19 cellular contexts compared by ENCODE assay signal in the genomic region with DNA sequence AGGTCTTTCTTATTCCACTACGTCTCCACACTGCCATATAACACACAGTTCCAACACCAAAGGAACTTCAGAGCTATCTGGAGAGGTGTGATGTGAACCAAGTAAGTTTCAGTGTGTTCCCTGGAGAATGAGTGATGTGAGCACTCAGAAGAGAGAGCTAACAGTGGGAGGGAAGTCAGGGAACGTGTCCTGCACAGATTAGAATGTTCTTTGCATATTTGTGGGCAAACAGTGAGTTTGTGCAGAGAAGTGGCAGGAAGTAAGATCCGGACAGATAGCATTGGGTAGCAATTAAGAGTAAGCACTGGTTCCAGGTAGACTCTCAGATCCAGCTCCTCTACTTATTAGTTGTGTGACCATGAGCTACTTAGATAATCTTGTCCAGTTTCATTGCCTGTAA.
"Had no signal": no experiment of that assay in that cellular context is flagged by ENCODE, and none has a peak within 500 bp of the region (broad histone marks: within the 10 kb centered on the region; RNA-seq: fewer than 3 reads in every experiment).

No MANE protein-coding gene starts in this region.

- H3K4me1 ChIP-seq: foreskin keratinocyte, lower lobe of right lung, thyroid gland had no signal

- H3K4me3 Mint-ChIP-seq: activated B cell treated with CpG ODN at 0.5 μM for 24 hours; activated CD4-positive, alpha-beta memory T cell treated with anti-CD3 and anti-CD28 coated beads, Interleukin-2, amount 10 ng/mL, durations not matched to agents 7 days and 5 days; activated naive CD8-positive, alpha-beta T cell treated with anti-CD3 and anti-CD28 coated beads, Interleukin-2, amount 10 ng/mL, durations not matched to agents 7 days and 5 days; activated T-cell treated with anti-CD3 and anti-CD28 coated beads, Interleukin-2, amount 50 U/mL, for 24 hours; effector memory CD8-positive, alpha-beta T cell; T-helper 17 cell had no signal

- DNase-seq: activated B cell treated with CpG ODN at 0.5 μM for 24 hours; activated CD4-positive, alpha-beta memory T cell treated with anti-CD3 and anti-CD28 coated beads, Interleukin-2, amount 10 ng/mL, durations not matched to agents 7 days and 5 days; activated CD4-positive, alpha-beta T cell treated with anti-CD3 and anti-CD28 coated beads for 4 hours; activated naive CD4-positive, alpha-beta T cell treated with Interleukin-2 at 50 U/mL for 16 hours; activated naive CD8-positive, alpha-beta T cell treated with anti-CD3 and anti-CD28 coated beads, Interleukin-2, amount 10 ng/mL, durations not matched to agents 7 days and 5 days; activated T-cell treated with anti-CD3 and anti-CD28 coated beads, Interleukin-2, amount 50 U/mL, for 24 hours; dermis blood vessel endothelial cell; effector memory CD8-positive, alpha-beta T cell; foreskin keratinocyte; lower lobe of right lung; stimulated activated CD4-positive, alpha-beta T cell treated with anti-CD3 and anti-CD28 coated beads, Interleukin-12 subunit alpha, Interleukin-12 subunit beta, amount 100 ng/mL, for 4 hours; stimulated activated CD4-positive, alpha-beta T cell treated with anti-CD3 and anti-CD28 coated beads, Interleukin-1b, Interleukin-23, amount 100 ng/mL, for 48 hours; stimulated activated CD8-positive, alpha-beta memory T cell treated with anti-CD3 and anti-CD28 coated beads, Interleukin-4, amount 100 ng/mL, for 48 hours; stimulated activated naive CD4-positive, alpha-beta T cell; T-helper 17 cell; thyroid gland had no signal

- H3K27me3 Mint-ChIP-seq: activated CD4-positive, alpha-beta memory T cell treated with anti-CD3 and anti-CD28 coated beads, Interleukin-2, amount 10 ng/mL, durations not matched to agents 7 days and 5 days; activated T-cell treated with anti-CD3 and anti-CD28 coated beads, Interleukin-2, amount 50 U/mL, for 24 hours; progenitor cell of endocrine pancreas had no signal

- H3K9me3 Mint-ChIP-seq: activated B cell treated with CpG ODN at 0.5 μM for 24 hours; activated CD4-positive, alpha-beta memory T cell treated with anti-CD3 and anti-CD28 coated beads, Interleukin-2, amount 10 ng/mL, durations not matched to agents 7 days and 5 days; activated naive CD8-positive, alpha-beta T cell treated with anti-CD3 and anti-CD28 coated beads, Interleukin-2, amount 10 ng/mL, durations not matched to agents 7 days and 5 days; activated T-cell treated with anti-CD3 and anti-CD28 coated beads, Interleukin-2, amount 50 U/mL, for 24 hours; activated T-helper 2 cell treated with anti-CD3 and anti-CD28 coated beads, Interferon-gamma antibody, Interleukin-2, Interleukin-4, amounts not matched to agents 10 μg/mL and 5 μg/mL and 100 μg/mL, durations not matched to agents 14 hours and 24 hours and 36 hours; effector memory CD8-positive, alpha-beta T cell had no signal

- H3K9me3 ChIP-seq: lower lobe of right lung, thyroid gland had no signal

- H3K27ac Mint-ChIP-seq: activated B cell treated with CpG ODN at 0.5 μM for 24 hours; activated CD4-positive, alpha-beta memory T cell treated with anti-CD3 and anti-CD28 coated beads, Interleukin-2, amount 10 ng/mL, durations not matched to agents 7 days and 5 days; activated naive CD8-positive, alpha-beta T cell treated with anti-CD3 and anti-CD28 coated beads, Interleukin-2, amount 10 ng/mL, durations not matched to agents 7 days and 5 days; activated T-cell treated with anti-CD3 and anti-CD28 coated beads, Interleukin-2, amount 50 U/mL, for 24 hours; activated T-helper 2 cell treated with anti-CD3 and anti-CD28 coated beads, Interferon-gamma antibody, Interleukin-2, Interleukin-4, amounts not matched to agents 10 μg/mL and 5 μg/mL and 100 μg/mL, durations not matched to agents 14 hours and 24 hours and 36 hours; effector memory CD8-positive, alpha-beta T cell; progenitor cell of endocrine pancreas; T-helper 17 cell had no signal

- H3K27ac ChIP-seq: foreskin keratinocyte, hepatocyte, lower lobe of right lung, thyroid gland had no signal

- H3K4me3 ChIP-seq: hepatocyte, lower lobe of right lung, thyroid gland had no signal

- H3K4me1 Mint-ChIP-seq: activated B cell treated with CpG ODN at 0.5 μM for 24 hours; activated CD4-positive, alpha-beta memory T cell treated with anti-CD3 and anti-CD28 coated beads, Interleukin-2, amount 10 ng/mL, durations not matched to agents 7 days and 5 days; activated naive CD8-positive, alpha-beta T cell treated with anti-CD3 and anti-CD28 coated beads, Interleukin-2, amount 10 ng/mL, durations not matched to agents 7 days and 5 days; T-helper 17 cell had no signal

- ATAC-seq: effector memory CD8-positive, alpha-beta T cell; lower lobe of right lung; T-helper 17 cell had no signal

- H3K27me3 ChIP-seq: foreskin keratinocyte, hepatocyte, thyroid gland had no signal

- H3K36me3 Mint-ChIP-seq: activated naive CD8-positive, alpha-beta T cell treated with anti-CD3 and anti-CD28 coated beads, Interleukin-2, amount 10 ng/mL, durations not matched to agents 7 days and 5 days had no signal

- H3K36me3 ChIP-seq: lower lobe of right lung, thyroid gland had no signal
